8 cellular contexts compared by ENCODE assay signal in genomic region chr6:13614926-13615801, GRCh38. TPM values are rescaled to one million over a fixed set of nuclear protein-coding genes. Genes with fewer than 3 reads are reported as not detected.
A peak's percentile ranks its signal among the peaks of the same experiment; 100 is the strongest.
DNase-seq lines count a peak whose midpoint lies in the region; ATAC-seq and TF ChIP-seq lines count a peak whose summit lies in the region.

NOL7 (plus strand) TSS chr6:13615335; CDS start chr6:13615359, 24 bp downstream.

- TF ChIP-seq POLR2A in lower leg skin (IDR thresholded peaks at IDR 0.05), result peak in 1 of 2 donors; percentile 34

- 1% methylated on average over 57 to 80 of the region's 85 CpGs for WGBS in lower leg skin, 2 donors

- no peaks in the 10 kb centered on the region for H3K27me3 ChIP-seq in CD4-positive, alpha-beta memory T cell (ENCODE audit: insufficient read depth, low read length)
- no peaks in the 10 kb centered on the region for H3K27me3 ChIP-seq in dorsolateral prefrontal cortex

- H3K9me3 Mint-ChIP-seq in CD4-positive, alpha-beta memory T cell, result no peaks in the 10 kb centered on the region
- no peaks in the 10 kb centered on the region for H3K9me3 Mint-ChIP-seq in activated CD4-positive, alpha-beta memory T cell treated with anti-CD3 and anti-CD28 coated beads for 36 hours

- ATAC-seq in GM19397 (IDR thresholded peaks at IDR 0.05; ENCODE audit: unreplicated experiment) (peak; percentile 92), HG03575 (IDR thresholded peaks at IDR 0.05; ENCODE audit: extremely low read depth, insufficient number of reproducible peaks, low FRiP score, unreplicated experiment) (peak; percentile 42)

- H3K4me3 ChIP-seq in CD4-positive, alpha-beta memory T cell (ENCODE audit: low read length in 2 of 2), result peak within 1 kb of the TSS; percentile 71 to 75
- H3K4me3 ChIP-seq in dorsolateral prefrontal cortex (peak within 1 kb of the TSS; percentile 69 to 99 (median 92)), lower leg skin (ENCODE audit: low read depth, poor library complexity, severe bottlenecking) (peak within 1 kb of the TSS; percentile 77)

- no peaks in the 10 kb centered on the region for H3K27me3 Mint-ChIP-seq in CD4-positive, alpha-beta memory T cell
- H3K27me3 Mint-ChIP-seq in activated CD4-positive, alpha-beta memory T cell treated with anti-CD3 and anti-CD28 coated beads for 36 hours, result no peaks in the 10 kb centered on the region

- peak within 1 kb of the TSS; percentile 94 to 98 (median 97) for H3K4me3 Mint-ChIP-seq in CD4-positive, alpha-beta memory T cell
- peak within 1 kb of the TSS; percentile 87 for H3K4me3 Mint-ChIP-seq in activated CD4-positive, alpha-beta memory T cell treated with anti-CD3 and anti-CD28 coated beads for 36 hours

- H3K4me1 ChIP-seq in CD4-positive, alpha-beta memory T cell (ENCODE audit: insufficient read depth, low read length), result peaks cover 36% of the 10 kb centered on the region

- CTCF ChIA-PET in CD4-positive, alpha-beta memory T cell (lab: Charles Lee; ENCODE audit: partially characterized antibody), result interaction anchor here (0.6 to 6.0 kb wide), 36 partner anchors 9 to 287 kb away, joined by 3 to 74 read pairs (median 5); partner anchors contain the start of genes MCUR1, RANBP9, SIRT5 and TBC1D7
- CTCF ChIA-PET in activated CD4-positive, alpha-beta memory T cell treated with anti-CD3 and anti-CD28 coated beads for 36 hours (lab: Charles Lee), result interaction anchor here (0.8 to 6.9 kb wide), 32 partner anchors 9 to 311 kb away, joined by 3 to 76 read pairs (median 4); partner anchors contain the start of genes RANBP9, SIRT5 and TBC1D7

- H3K4me1 Mint-ChIP-seq in CD4-positive, alpha-beta memory T cell, result peaks cover 25 to 54% (median 38%) of the 10 kb centered on the region in 4 donors
- peaks cover 44% of the 10 kb centered on the region for H3K4me1 Mint-ChIP-seq in activated CD4-positive, alpha-beta memory T cell treated with anti-CD3 and anti-CD28 coated beads for 36 hours (ENCODE audit: low read depth)

- H3K36me3 Mint-ChIP-seq in CD4-positive, alpha-beta memory T cell, result peaks cover 15 to 48% of the 10 kb centered on the region in 2 donors
- H3K36me3 Mint-ChIP-seq in activated CD4-positive, alpha-beta memory T cell treated with anti-CD3 and anti-CD28 coated beads for 36 hours, result peaks cover 30% of the 10 kb centered on the region

- H3K27ac ChIP-seq in CD4-positive, alpha-beta memory T cell (ENCODE audit: low read depth, low read length), result peak within 1 kb of the TSS; percentile 82
- H3K27ac ChIP-seq in dorsolateral prefrontal cortex, result peak within 1 kb of the TSS; percentile 66 to 97 (median 89)

- POLR2A ChIA-PET in CD4-positive, alpha-beta memory T cell (lab: Charles Lee; ENCODE audit: partially characterized antibody), result interaction anchor here (0.6 to 4.4 kb wide), 45 partner anchors 10 to 460 kb away, joined by 3 to 128 read pairs (median 4); partner anchors contain the start of genes MCUR1, RANBP9, SIRT5 and TBC1D7
- POLR2A ChIA-PET in activated CD4-positive, alpha-beta memory T cell treated with anti-CD3 and anti-CD28 coated beads for 36 hours (lab: Charles Lee), result interaction anchor here (0.7 to 4.7 kb wide), 13 partner anchors 9 to 312 kb away, joined by 3 to 32 read pairs (median 5); partner anchors contain the start of genes MCUR1, RANBP9, SIRT5 and TBC1D7

- H3K27ac Mint-ChIP-seq in CD4-positive, alpha-beta memory T cell, result peak within 1 kb of the TSS; percentile 90 to 98 (median 97)
- H3K27ac Mint-ChIP-seq in activated CD4-positive, alpha-beta memory T cell treated with anti-CD3 and anti-CD28 coated beads for 36 hours, result peak within 1 kb of the TSS; percentile 92

- H3K36me3 ChIP-seq in CD4-positive, alpha-beta memory T cell (ENCODE audit: insufficient read depth, low read length), result peaks cover 27% of the 10 kb centered on the region

- no peaks in the 10 kb centered on the region for H3K9me3 ChIP-seq in CD4-positive, alpha-beta memory T cell (ENCODE audit: control insufficient read depth in 1 of 2, low read length in 2 of 2)

- TF ChIP-seq CTCF in dorsolateral prefrontal cortex (IDR thresholded peaks at IDR 0.05 in 54 of 56, conservative IDR thresholded peaks at IDR 0.05 in 2 of 56; ENCODE audit: low read depth in 1 of 56, partially characterized antibody in 56 of 56), result peak; percentile 81 to 99 (median 95)
- peak in 1 of 3 donors; percentile 91 for TF ChIP-seq CTCF in lower leg skin (IDR thresholded peaks at IDR 0.05)

- intact Hi-C loops in CD4-positive, alpha-beta memory T cell (cut with micrococcal nuclease), result loop anchor here (1.0 to 10.0 kb wide), 7 partner anchors 41 to 286 kb away; partner anchors contain the start of genes MCUR1, SIRT5 and TBC1D7
- intact Hi-C loops in activated CD4-positive, alpha-beta memory T cell treated with anti-CD3 and anti-CD28 coated beads for 36 hours (cut with micrococcal nuclease), result loop anchor here (1.0 to 5.0 kb wide), 4 partner anchors 41 to 172 kb away; partner anchors contain the start of gene SIRT5
- intact Hi-C loops in dorsolateral prefrontal cortex (cut with DNase I), result loop anchor here (1.0 to 10.0 kb wide), 5 partner anchors 40 to 283 kb away; partner anchors contain the start of genes MCUR1 (in 2 of the 2), RANBP9 (in 2 of the 2) and SIRT5 (in 2 of the 2)
- intact Hi-C loops in lower leg skin (cut with DNase I; ENCODE audit: low total_unique reads), result loop anchor here (10.0 kb wide), 1 partner anchor 90 kb away; no protein-coding TSS in a partner anchor

- peak; percentile 98 for DNase-seq in CD4-positive, alpha-beta memory T cell
- DNase-seq in NCI-H82 (lab: John Stamatoyannopoulos, UW) (peak; percentile 99), dorsolateral prefrontal cortex (peak; percentile 93 to 97 (median 96)), lower leg skin (ENCODE audit: low spot score in 2 of 2) (peak; percentile 97 to 99)
- DNase-seq in activated CD4-positive, alpha-beta memory T cell treated with anti-CD3 and anti-CD28 coated beads for 36 hours, result peak; percentile 99
- DNase-seq in stimulated activated CD4-positive, alpha-beta T cell treated with anti-CD3 and anti-CD28 coated beads, Interleukin-4, amount 100 ng/mL, for 48 hours (ENCODE audit: low read depth in 2 of 2), result peak; percentile 98

RNA-seq across cellular contexts. Expression of gene NOL7, which starts in this region (rescaled TPM):
- 10 to 100 TPM; 62.1 to 69.1 TPM for total RNA-seq in CD4-positive, alpha-beta memory T cell
- 100 to 1,000 TPM; 118 to 137 TPM for polyA plus RNA-seq in CD4-positive, alpha-beta memory T cell
- total RNA-seq in activated CD4-positive, alpha-beta memory T cell treated with anti-CD3 and anti-CD28 coated beads for 36 hours, result 10 to 100 TPM; 88.0 to 94.9 TPM
- total RNA-seq in dorsolateral prefrontal cortex, result 10 to 100 TPM; 37.1 to 64.3 (median 48.9) TPM
- total RNA-seq in lower leg skin, result 10 to 100 TPM; 54.7 to 77.2 (median 66.7) TPM

Comparison
In these comparisons a context has a peak if more than half of its experiments do, and no peak if none do; other contexts are left out.
1. Peak in every context shown above with its lines: DNase-seq, ATAC-seq, H3K4me3 ChIP-seq and H3K27ac ChIP-seq.